12 cellular contexts compared by ENCODE assay signal in the genomic region with DNA sequence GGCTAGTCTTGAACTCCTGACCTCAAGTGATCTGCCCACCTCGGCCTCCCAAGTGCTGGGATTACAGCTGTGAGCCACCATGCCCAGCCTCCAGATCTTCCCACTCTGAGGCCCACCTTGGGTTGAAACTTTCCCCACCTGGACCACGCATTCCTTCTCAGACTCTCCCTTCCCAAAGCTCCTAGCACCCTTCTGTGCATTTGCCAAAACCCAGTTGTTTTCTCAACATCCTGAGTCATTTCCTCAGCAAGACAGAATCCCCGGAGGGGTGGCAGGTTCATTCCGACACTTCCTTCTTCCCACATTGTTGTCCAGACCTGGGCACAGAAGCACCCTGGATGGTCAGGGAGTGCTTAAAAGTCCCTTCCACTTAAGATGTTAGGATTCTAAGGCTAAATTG. TPM values are rescaled to one million over a fixed set of nuclear protein-coding genes. Genes with fewer than 3 reads are reported as not detected.
A peak's percentile ranks its signal among the peaks of the same experiment; 100 is the strongest.
DNase-seq lines count a peak whose midpoint lies in the region; ATAC-seq and TF ChIP-seq lines count a peak whose summit lies in the region.
"Had no signal": no experiment of that assay in that cellular context is flagged by ENCODE, and none has a peak within 500 bp of the region (broad histone marks: within the 10 kb centered on the region; RNA-seq: fewer than 3 reads in every experiment).

No MANE protein-coding gene starts in this region.

- peak in 1 of 2 donors; percentile 82 for DNase-seq in cardiac muscle cell (ENCODE audit: low read depth in 1 of 2, low spot score in 1 of 2)
- DNase-seq in cardiac septum (ENCODE audit: low spot score) = no peak
- peak; percentile 79 for DNase-seq in astrocyte of the hippocampus (ENCODE audit: low read depth, low spot score)
- DNase-seq in left lung = no peak
- DNase-seq in aorta = peak in 1 of 2 donors; percentile 66
- DNase-seq in NCI-H526 treated with DMSO at 0.1 percent for 48 hours (lab: John Stamatoyannopoulos, UW) = no peak
- no peak for DNase-seq in stimulated activated effector memory CD8-positive, alpha-beta T cell treated with anti-CD3 and anti-CD28 coated beads, Interleukin-12 subunit alpha, Interleukin-12 subunit beta, amount 100 ng/mL, for 72 hours (ENCODE audit: low spot score in 2 of 2)
- DNase-seq in globus pallidus (ENCODE audit: low spot score) = no peak
- DNase-seq: activated naive CD4-positive, alpha-beta T cell treated with anti-CD3 and anti-CD28 coated beads, Interleukin-2, amount 10 ng/mL, durations not matched to agents 7 days and 5 days; NCI-H446; stimulated activated naive CD4-positive, alpha-beta T cell had no signal

- no peak overlapping the region for H3K27ac Mint-ChIP-seq in stimulated activated effector memory CD8-positive, alpha-beta T cell treated with anti-CD3 and anti-CD28 coated beads, Interleukin-12 subunit alpha, Interleukin-12 subunit beta, amount 100 ng/mL, for 72 hours
- H3K27ac Mint-ChIP-seq: activated naive CD4-positive, alpha-beta T cell treated with anti-CD3 and anti-CD28 coated beads, Interleukin-2, amount 10 ng/mL, durations not matched to agents 7 days and 5 days had no signal

- H3K9me3 Mint-ChIP-seq in stimulated activated effector memory CD8-positive, alpha-beta T cell treated with anti-CD3 and anti-CD28 coated beads, Interleukin-12 subunit alpha, Interleukin-12 subunit beta, amount 100 ng/mL, for 72 hours = no peaks in the 10 kb centered on the region
- H3K9me3 Mint-ChIP-seq: activated naive CD4-positive, alpha-beta T cell treated with anti-CD3 and anti-CD28 coated beads, Interleukin-2, amount 10 ng/mL, durations not matched to agents 7 days and 5 days had no signal

- no peak overlapping the region for H3K4me3 Mint-ChIP-seq in stimulated activated effector memory CD8-positive, alpha-beta T cell treated with anti-CD3 and anti-CD28 coated beads, Interleukin-12 subunit alpha, Interleukin-12 subunit beta, amount 100 ng/mL, for 72 hours
- H3K4me3 Mint-ChIP-seq: activated naive CD4-positive, alpha-beta T cell treated with anti-CD3 and anti-CD28 coated beads, Interleukin-2, amount 10 ng/mL, durations not matched to agents 7 days and 5 days had no signal

- WGBS in aorta, 2 donors = 24 to 31% methylated on average over 4 of the region's 4 CpGs

- H3K4me3 ChIP-seq in cardiac muscle cell = no peak overlapping the region
- no peak overlapping the region for H3K4me3 ChIP-seq in left lung
- H3K4me3 ChIP-seq in aorta (ENCODE audit: low read length in 2 of 2) = no peak overlapping the region

- H3K27me3 ChIP-seq in cardiac muscle cell = no peaks in the 10 kb centered on the region
- H3K27me3 ChIP-seq in left lung = no peaks in the 10 kb centered on the region
- no peaks in the 10 kb centered on the region for H3K27me3 ChIP-seq in aorta (ENCODE audit: control insufficient read depth in 1 of 2, insufficient read depth in 2 of 2, low read length in 1 of 2)

- H3K27ac ChIP-seq in cardiac muscle cell (peak overlapping the region; percentile 62), left lung (peak overlapping the region in 1 of 2 donors; percentile 29), aorta (ENCODE audit: low read depth in 1 of 2, low read length in 2 of 2) (peak overlapping the region; percentile 16 to 62)
- H3K27ac ChIP-seq: 22Rv1 had no signal

- no peaks in the 10 kb centered on the region for H3K9me3 ChIP-seq in cardiac muscle cell (ENCODE audit: low read depth)
- H3K9me3 ChIP-seq in left lung = no peaks in the 10 kb centered on the region
- no peaks in the 10 kb centered on the region for H3K9me3 ChIP-seq in aorta (ENCODE audit: control insufficient read depth, low read length)

- H3K4me1 Mint-ChIP-seq in stimulated activated effector memory CD8-positive, alpha-beta T cell treated with anti-CD3 and anti-CD28 coated beads, Interleukin-12 subunit alpha, Interleukin-12 subunit beta, amount 100 ng/mL, for 72 hours = peaks cover 26% of the 10 kb centered on the region

- peaks cover 27% of the 10 kb centered on the region for H3K36me3 ChIP-seq in cardiac muscle cell
- H3K36me3 ChIP-seq in left lung = peaks cover 0 to 30% of the 10 kb centered on the region in 2 donors
- peaks cover 2 to 7% of the 10 kb centered on the region in 2 donors for H3K36me3 ChIP-seq in aorta (ENCODE audit: control insufficient read depth in 1 of 2, insufficient read depth in 2 of 2, low read length in 1 of 2)

- TF ChIP-seq CTCF in cardiac muscle cell (IDR thresholded peaks at IDR 0.05; ENCODE audit: low read depth, low read length) (no peak), left lung (IDR thresholded peaks at IDR 0.05) (no peak)

- H3K4me1 ChIP-seq in cardiac muscle cell (ENCODE audit: low read depth) = peaks cover 4% of the 10 kb centered on the region
- peaks cover 9 to 35% of the 10 kb centered on the region in 2 donors for H3K4me1 ChIP-seq in left lung
- H3K4me1 ChIP-seq in aorta (ENCODE audit: control insufficient read depth in 1 of 2, insufficient read depth in 2 of 2, low read length in 2 of 2) = peaks cover 0 to 6% of the 10 kb centered on the region in 2 donors

- peaks cover 21% of the 10 kb centered on the region for H3K36me3 Mint-ChIP-seq in stimulated activated effector memory CD8-positive, alpha-beta T cell treated with anti-CD3 and anti-CD28 coated beads, Interleukin-12 subunit alpha, Interleukin-12 subunit beta, amount 100 ng/mL, for 72 hours

- ATAC-seq in left lung (peak; percentile 5), aorta (ENCODE audit: low FRiP score) (peak; percentile 4)
- ATAC-seq in stimulated activated effector memory CD8-positive, alpha-beta T cell treated with anti-CD3 and anti-CD28 coated beads, Interleukin-12 subunit alpha, Interleukin-12 subunit beta, amount 100 ng/mL, for 72 hours = no peak

- intact Hi-C loops in cardiac septum (cut with DNase I) (loop anchor here (10.0 kb wide), 1 partner anchor 175 kb away; no protein-coding TSS in a partner anchor), left lung (cut with DNase I) (no loop called here), aorta (cut with DNase I) (loop anchor here (2.0 to 10.0 kb wide), 4 partner anchors 29 to 192 kb away; a partner anchor contains a TSS)

RNA-seq across cellular contexts. Expression of a gene that starts 28.9 kb away (rescaled TPM):
- total RNA-seq in cardiac muscle cell = 37.8 and 45.4 TPM in 2 replicates
- 62.3 and 64.2 TPM in 2 replicates for polyA plus RNA-seq in cardiac muscle cell
- 172 TPM for total RNA-seq in cardiac septum
- 10 to 100 TPM; 43.1 to 49.9 TPM for total RNA-seq in left lung
- total RNA-seq in aorta = 10 to 100 TPM; 65.8 to 85.1 TPM
- 10 to 100 TPM; 16.3 to 26.5 TPM for polyA plus RNA-seq in aorta

RNA-seq across cellular contexts. Expression of a gene that starts 45.8 kb away (rescaled TPM):
- total RNA-seq in cardiac muscle cell = 15.7 and 19.9 TPM in 2 replicates
- 8.4 and 10.2 TPM in 2 replicates for polyA plus RNA-seq in cardiac muscle cell
- 20.2 TPM for total RNA-seq in cardiac septum
- total RNA-seq in left lung = 10 to 100 TPM; 10.9 to 18.6 TPM
- 10 to 100 TPM; 23.1 to 23.9 TPM for total RNA-seq in aorta
- 10 to 100 TPM in 1 of 2 donors, 1 to 10 TPM in 1; 6.9 to 13.4 TPM for polyA plus RNA-seq in aorta

Comparison
In these comparisons a context has a peak if more than half of its experiments do, and no peak if none do; other contexts are left out.
1. intact Hi-C loops: an anchor here in cardiac septum (10.0 kb wide) and aorta (2.0 to 10.0 kb wide); none called in left lung.